Comparison of ENCODE assay signal across 20 cellular contexts in the genomic region with DNA sequence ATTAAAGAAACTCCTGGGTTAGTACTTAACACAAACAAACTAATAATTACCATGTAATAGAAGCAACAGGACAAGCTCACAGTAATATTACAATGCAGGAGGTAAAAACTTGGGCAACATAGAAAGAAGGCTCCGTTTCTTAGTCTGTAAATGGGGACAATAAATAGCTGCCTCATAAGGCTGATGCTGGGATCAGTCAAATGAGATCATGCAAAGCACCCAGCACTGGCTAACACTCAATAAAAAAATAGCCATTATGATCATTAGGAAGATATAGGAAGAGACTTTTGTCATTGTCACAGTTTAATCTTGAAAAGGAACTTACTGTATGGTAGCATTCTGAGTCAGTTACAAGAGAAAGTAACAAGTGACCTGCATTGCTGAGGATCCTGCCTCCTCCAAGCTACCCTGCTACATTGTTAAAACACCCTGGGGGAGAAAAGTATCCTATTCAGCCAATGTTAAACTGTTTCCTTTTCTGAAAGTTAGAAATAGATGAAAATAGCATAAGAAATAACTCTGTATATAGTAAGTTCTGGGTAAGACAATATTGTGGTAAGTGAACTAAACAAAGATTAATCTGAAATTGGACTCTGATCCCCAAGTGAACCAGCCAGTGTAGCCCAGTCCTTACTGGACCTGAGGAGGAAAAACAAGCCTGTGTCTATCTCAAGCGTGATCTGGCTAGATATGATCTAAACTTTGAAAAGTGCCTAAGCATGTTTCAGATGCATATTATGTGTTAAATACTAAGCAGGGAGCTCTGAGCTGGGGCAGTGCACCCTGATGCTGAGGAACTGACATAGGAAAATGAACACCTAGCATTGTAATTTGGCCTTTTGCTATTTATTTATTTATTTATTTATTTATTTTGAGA. TPM values are rescaled to one million over a fixed set of nuclear protein-coding genes. Genes with fewer than 3 reads are reported as not detected.
DNase-seq lines count a peak whose midpoint lies in the region; ATAC-seq and TF ChIP-seq lines count a peak whose summit lies in the region.
"Had no signal": no experiment of that assay in that cellular context is flagged by ENCODE, and none has a peak within 500 bp of the region (broad histone marks: within the 10 kb centered on the region; RNA-seq: fewer than 3 reads in every experiment).

No MANE protein-coding gene starts in this region.

- TF ChIP-seq CTCF in HEK293 (tag by site-specific recombination; IDR thresholded peaks at IDR 0.05) (no peak), chondrocyte (IDR thresholded peaks at IDR 0.05) (no peak), osteoblast (IDR thresholded peaks at IDR 0.05; ENCODE audit: extremely low read depth, low read depth, low read length) (no peak)

- H3K27me3 ChIP-seq in osteoblast (ENCODE audit: insufficient read depth, low read length), result no peaks in the 10 kb centered on the region
- H3K27me3 ChIP-seq: BE2C, upper lobe of left lung had no signal

- no peaks in the 10 kb centered on the region for H3K36me3 ChIP-seq in HEK293 (ENCODE audit: control insufficient read depth in 2 of 2, insufficient read depth in 1 of 2, low read length in 2 of 2)
- no peaks in the 10 kb centered on the region for H3K36me3 ChIP-seq in osteoblast (ENCODE audit: insufficient read depth, low read length)
- H3K36me3 ChIP-seq: BE2C, prostate gland, upper lobe of left lung had no signal

- no peaks in the 10 kb centered on the region for H3K9me3 Mint-ChIP-seq in chondrocyte (ENCODE audit: low read depth)
- H3K9me3 Mint-ChIP-seq: activated CD8-positive, alpha-beta T cell treated with anti-CD3 and anti-CD28 coated beads for 36 hours; effector memory CD8-positive, alpha-beta T cell; immature natural killer cell had no signal

- no peak overlapping the region for H3K4me2 ChIP-seq in osteoblast (ENCODE audit: insufficient read depth, low read length)

- H3K79me2 ChIP-seq in osteoblast (ENCODE audit: insufficient read depth, low read length), result peaks cover 9% of the 10 kb centered on the region

- H3K27me3 Mint-ChIP-seq in chondrocyte (ENCODE audit: low read depth), result no peaks in the 10 kb centered on the region
- H3K27me3 Mint-ChIP-seq: activated CD8-positive, alpha-beta T cell treated with anti-CD3 and anti-CD28 coated beads for 36 hours; effector memory CD8-positive, alpha-beta T cell had no signal

- POLR2A ChIA-PET in HEK293 (lab: Yijun Ruan, JAX), result no interaction called here

- intact Hi-C loops in sciatic nerve (cut with DNase I), result no loop called here

- H3K4me3 Mint-ChIP-seq in chondrocyte (ENCODE audit: unreplicated experiment), result no peak overlapping the region
- H3K4me3 Mint-ChIP-seq: activated CD8-positive, alpha-beta T cell treated with anti-CD3 and anti-CD28 coated beads for 36 hours; effector memory CD8-positive, alpha-beta T cell; immature natural killer cell had no signal

- peak overlapping the region; percentile 8 for H3K27ac Mint-ChIP-seq in chondrocyte (ENCODE audit: unreplicated experiment)
- H3K27ac Mint-ChIP-seq: activated CD8-positive, alpha-beta T cell treated with anti-CD3 and anti-CD28 coated beads for 36 hours; effector memory CD8-positive, alpha-beta T cell; immature natural killer cell had no signal

- peaks cover 6% of the 10 kb centered on the region for H3K4me1 ChIP-seq in HEK293 (ENCODE audit: control insufficient read depth, insufficient read depth, low read length)
- H3K4me1 ChIP-seq in osteoblast (ENCODE audit: insufficient read depth, low read length), result peaks cover 15% of the 10 kb centered on the region
- H3K4me1 ChIP-seq: prostate gland had no signal

- H3K4me1 Mint-ChIP-seq in chondrocyte (ENCODE audit: low read depth), result peaks cover 26% of the 10 kb centered on the region

- H3K27ac ChIP-seq in HEK293 (ENCODE audit: extremely low read depth, low read depth, low read length) (no peak overlapping the region), osteoblast (ENCODE audit: low read depth, low read length) (no peak overlapping the region)
- H3K27ac ChIP-seq: prostate gland had no signal

- no peaks in the 10 kb centered on the region for H4K20me1 ChIP-seq in osteoblast (ENCODE audit: insufficient read depth, low read length)

- CTCF ChIA-PET in HEK293 (lab: Yijun Ruan, JAX), result interaction anchor here (0.7 to 0.9 kb wide), 2 partner anchors 174 to 620 kb away, joined by 3 to 4 read pairs; no protein-coding TSS in a partner anchor

- H3K4me3 ChIP-seq in HEK293 (ENCODE audit: low read depth, low read length), result no peak overlapping the region
- H3K4me3 ChIP-seq in osteoblast (ENCODE audit: insufficient read depth, low read length), result no peak overlapping the region
- H3K4me3 ChIP-seq: prostate gland, upper lobe of left lung had no signal

- peak; percentile 40 for DNase-seq in ELF-1 (ENCODE audit: low read depth, low spot score)
- DNase-seq in chondrocyte (ENCODE audit: low spot score), result no peak
- peak; percentile 17 for DNase-seq in osteoblast (ENCODE audit: insufficient read length, low spot score, missing footprints)
- no peak for DNase-seq in stimulated activated naive CD4-positive, alpha-beta T cell (lab: John Stamatoyannopoulos, UW)
- no peak for DNase-seq in SK-N-DZ (ENCODE audit: low spot score)
- DNase-seq in cerebellar cortex (ENCODE audit: low spot score), result no peak
- DNase-seq in sciatic nerve (ENCODE audit: low spot score), result no peak
- DNase-seq: activated CD8-positive, alpha-beta T cell treated with anti-CD3 and anti-CD28 coated beads for 36 hours; activated effector memory CD4-positive, alpha-beta T cell treated with anti-CD3 and anti-CD28 coated beads, Interleukin-2, amount 50 U/mL, for 16 hours; BE2C; effector memory CD8-positive, alpha-beta T cell; foreskin fibroblast; immature natural killer cell; Karpas-422; midbrain; NCI-H1694 treated with DMSO at 0.1 percent for 48 hours; NCI-H69; upper lobe of left lung had no signal

- ATAC-seq in sciatic nerve, result no peak
- ATAC-seq: activated CD8-positive, alpha-beta T cell treated with anti-CD3 and anti-CD28 coated beads for 36 hours; effector memory CD8-positive, alpha-beta T cell had no signal

- H3K9me3 ChIP-seq in HEK293 (ENCODE audit: control insufficient read depth, insufficient read depth, low read depth, low read length) (no peaks in the 10 kb centered on the region), osteoblast (ENCODE audit: low read depth, low read length) (no peaks in the 10 kb centered on the region)
- H3K9me3 ChIP-seq: BE2C, prostate gland, upper lobe of left lung had no signal

- no peak overlapping the region for H2AFZ ChIP-seq in osteoblast (ENCODE audit: low read length)

- H3K36me3 Mint-ChIP-seq in chondrocyte (ENCODE audit: low read depth), result no peaks in the 10 kb centered on the region
- H3K36me3 Mint-ChIP-seq: immature natural killer cell had no signal

TF ChIP-seq in HEK293, 187 proteins besides CTCF, POLR2A, EP300 and RAD21:
- 0 out of 2 replicates have a peak, but pooled peaks have one; percentile 12 for TF ChIP-seq MZF1 (tag by site-specific recombination; IDR thresholded peaks at IDR 0.05; ENCODE audit: borderline replicate concordance)
- TF ChIP-seq SCRT2 (tag by site-specific recombination; IDR thresholded peaks at IDR 0.05), result peak; percentile 69
- TF ChIP-seq GLIS1 (tag by site-specific recombination; IDR thresholded peaks at IDR 0.05), result peak; percentile 53
- TF ChIP-seq ZNF707 (tag by site-specific recombination; IDR thresholded peaks at IDR 0.05), result no peak
- TF ChIP-seq OVOL3 (tag by site-specific recombination; IDR thresholded peaks at IDR 0.05), result no peak
- TF ChIP-seq, protein P1, sequence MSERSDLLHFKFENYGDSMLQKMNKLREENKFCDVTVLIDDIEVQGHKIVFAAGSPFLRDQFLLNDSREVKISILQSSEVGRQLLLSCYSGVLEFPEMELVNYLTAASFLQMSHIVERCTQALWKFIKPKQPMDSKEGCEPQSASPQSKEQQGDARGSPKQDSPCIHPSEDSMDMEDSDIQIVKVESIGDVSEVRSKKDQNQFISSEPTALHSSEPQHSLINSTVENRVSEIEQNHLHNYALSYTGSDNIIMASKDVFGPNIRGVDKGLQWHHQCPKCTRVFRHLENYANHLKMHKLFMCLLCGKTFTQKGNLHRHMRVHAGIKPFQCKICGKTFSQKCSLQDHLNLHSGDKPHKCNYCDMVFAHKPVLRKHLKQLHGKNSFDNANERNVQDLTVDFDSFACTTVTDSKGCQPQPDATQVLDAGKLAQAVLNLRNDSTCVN (tag by site-specific recombination; optimal IDR thresholded peaks at IDR 0.05), result no peak
- TF ChIP-seq ZNF677 (tag by site-specific recombination; IDR thresholded peaks at IDR 0.05), result no peak
- no peak for TF ChIP-seq ZNF133 (tag by site-specific recombination; IDR thresholded peaks at IDR 0.05)

RNA-seq across cellular contexts. Expression of a gene that starts 3.6 kb away (rescaled TPM):
- total RNA-seq in chondrocyte (48.3 to 69.0 TPM (median 67.1 TPM) in 3 replicates), osteoblast (138 and 145 TPM in 2 replicates), sciatic nerve (50.0 TPM)
- polyA plus RNA-seq in SK-N-DZ (2014; cell fraction: cytosol; rRNA removed), result 22.7 and 23.1 TPM in 2 replicates
- 7.5 and 8.7 TPM in 2 replicates for polyA plus RNA-seq in SK-N-DZ (2014; cell fraction: nucleus; rRNA removed)

Comparison
In these comparisons a context has a peak if more than half of its experiments do, and no peak if none do; other contexts are left out.
1. DNase-seq: peak in ELF-1 (single experiment) and osteoblast (single experiment); none in chondrocyte (single experiment), stimulated activated naive CD4-positive, alpha-beta T cell (0 of 6), SK-N-DZ (single experiment), cerebellar cortex (single experiment) and sciatic nerve (single experiment).